ENCODE assay signal across 26 cellular contexts in the genomic region with DNA sequence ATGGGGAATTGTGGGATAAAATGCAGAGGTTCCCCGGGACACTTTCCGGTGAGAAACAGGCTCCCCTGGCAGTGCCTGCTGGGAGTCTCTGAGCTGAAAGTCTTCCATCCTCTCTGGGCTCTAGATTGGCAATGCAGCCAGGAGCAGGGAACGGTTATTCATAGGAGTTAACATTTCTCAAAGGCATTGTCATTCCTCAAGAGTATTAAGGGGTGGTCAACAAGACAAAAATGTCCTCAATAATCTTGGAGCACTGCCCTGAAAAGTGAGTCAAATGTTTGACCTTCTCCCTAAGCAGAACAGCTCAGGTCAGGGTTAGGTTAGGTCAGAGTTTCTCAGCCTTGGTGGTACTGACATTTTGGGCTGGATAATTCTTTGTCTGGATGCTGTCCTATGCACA. TPM values are rescaled to one million over a fixed set of nuclear protein-coding genes. Genes with fewer than 3 reads are reported as not detected.
DNase-seq lines count a peak whose midpoint lies in the region; ATAC-seq and TF ChIP-seq lines count a peak whose summit lies in the region.
"Had no signal": no experiment of that assay in that cellular context is flagged by ENCODE, and none has a peak within 500 bp of the region (broad histone marks: within the 10 kb centered on the region; RNA-seq: fewer than 3 reads in every experiment).

No MANE protein-coding gene starts in this region.

- ATAC-seq in RWPE2 (ENCODE audit: low read depth): 0 out of 3 replicates have a peak, but pooled peaks have one; percentile 20
- ATAC-seq in left colon: no peak
- ATAC-seq in activated T-cell treated with anti-CD3 and anti-CD28 coated beads, Interleukin-2, amount 50 U/mL, for 4 hours: no peak
- no peak for ATAC-seq in left lung
- ATAC-seq: GM12878, K562, PC-3, Right ventricle myocardium inferior, SK-N-SH treated with all-trans-retinoic acid at 6 μM for 48 hours had no signal

- intact Hi-C loops in left colon (cut with DNase I, micrococcal nuclease) (loop anchor here in 1 of 2 donors (5.0 kb wide), 2 partner anchors 394 to 509 kb away; no protein-coding TSS in a partner anchor), left lung (cut with DNase I) (loop anchor here in 1 of 2 donors (10.0 kb wide), 1 partner anchor 391 kb away; no protein-coding TSS in a partner anchor)

- H3K4me3 ChIP-seq in RWPE2 (ENCODE audit: severe bottlenecking): no peak overlapping the region
- H3K4me3 ChIP-seq in fibroblast of mammary gland (ENCODE audit: control insufficient read depth, low read depth, low read length): no peak overlapping the region
- no peak overlapping the region for H3K4me3 ChIP-seq in left lung
- H3K4me3 ChIP-seq: BLaER1 treated with 17β-estradiol and CSF1 and Interleukin-3, amounts not matched to agents 10 nM and 100 nM; GM12878; K562; SJCRH30 had no signal

- H3K36me3 Mint-ChIP-seq in activated T-cell treated with anti-CD3 and anti-CD28 coated beads, Interleukin-2, amount 50 U/mL, for 4 hours (ENCODE audit: insufficient read depth): no peaks in the 10 kb centered on the region

- DNase-seq in AG20443 (ENCODE audit: low spot score): peak; percentile 48
- DNase-seq in RWPE2 (ENCODE audit: low spot score): no peak
- peak; percentile 55 for DNase-seq in fibroblast of mammary gland (ENCODE audit: low read depth)
- no peak for DNase-seq in left colon
- DNase-seq in activated T-cell treated with anti-CD3 and anti-CD28 coated beads, Interleukin-2, amount 50 U/mL, for 4 hours: no peak
- no peak for DNase-seq in left lung
- no peak for DNase-seq in activated CD8-positive, alpha-beta memory T cell treated with anti-CD3 and anti-CD28 coated beads, Interleukin-2, amount 50 U/mL, for 4 hours
- DNase-seq: CD4-positive, alpha-beta T cell; COR-L47; DMS53; H7; MM.1S; NCI-H2029; NCI-H446; NCI-H524 treated with DMSO at 0.1 percent for 48 hours; NCI-H774; PC-3; SJCRH30 had no signal

- H3K4me1 ChIP-seq in RWPE2 (ENCODE audit: insufficient read depth, poor library complexity, severe bottlenecking) (no peaks in the 10 kb centered on the region), left lung (peaks cover 0 to 6% of the 10 kb centered on the region in 2 donors)
- H3K4me1 ChIP-seq: SJCRH30 had no signal

- peaks cover 21% of the 10 kb centered on the region for H3K27me3 ChIP-seq in RWPE2 (ENCODE audit: insufficient read depth, poor library complexity, severe bottlenecking)
- H3K27me3 ChIP-seq in left lung: peaks cover 0 to 32% of the 10 kb centered on the region in 2 donors
- H3K27me3 ChIP-seq: BLaER1 treated with 17β-estradiol and CSF1 and Interleukin-3, amounts not matched to agents 10 nM and 100 nM had no signal

- H3K9me3 Mint-ChIP-seq in activated T-cell treated with anti-CD3 and anti-CD28 coated beads, Interleukin-2, amount 50 U/mL, for 4 hours: no peaks in the 10 kb centered on the region
- H3K9me3 Mint-ChIP-seq: CD4-positive, alpha-beta T cell had no signal

- H3K4me1 Mint-ChIP-seq in activated T-cell treated with anti-CD3 and anti-CD28 coated beads, Interleukin-2, amount 50 U/mL, for 4 hours (ENCODE audit: low read depth): no peaks in the 10 kb centered on the region

- H3K9me3 ChIP-seq in RWPE2 (ENCODE audit: severe bottlenecking) (no peaks in the 10 kb centered on the region), left lung (no peaks in the 10 kb centered on the region)
- H3K9me3 ChIP-seq: BLaER1 treated with 17β-estradiol and CSF1 and Interleukin-3, amounts not matched to agents 10 nM and 100 nM; SJCRH30 had no signal

- H3K36me3 ChIP-seq in RWPE2 (ENCODE audit: low read depth) (no peaks in the 10 kb centered on the region), left lung (no peaks in the 10 kb centered on the region)
- H3K36me3 ChIP-seq: BLaER1 treated with 17β-estradiol and CSF1 and Interleukin-3, amounts not matched to agents 10 nM and 100 nM; SJCRH30 had no signal

- H3K4me3 Mint-ChIP-seq in activated T-cell treated with anti-CD3 and anti-CD28 coated beads, Interleukin-2, amount 50 U/mL, for 4 hours: no peak overlapping the region
- H3K4me3 Mint-ChIP-seq: CD4-positive, alpha-beta T cell had no signal

- H3K27me3 Mint-ChIP-seq in activated T-cell treated with anti-CD3 and anti-CD28 coated beads, Interleukin-2, amount 50 U/mL, for 4 hours (ENCODE audit: low read depth): peaks cover 6% of the 10 kb centered on the region

- TF ChIP-seq CTCF in RWPE2 (IDR thresholded peaks at IDR 0.05; ENCODE audit: poor library complexity, severe bottlenecking) (no peak), fibroblast of mammary gland (conservative IDR thresholded peaks at IDR 0.05; ENCODE audit: control insufficient read depth, insufficient read depth, low read depth, low read length) (no peak), left lung (IDR thresholded peaks at IDR 0.05) (no peak)

- H3K27ac ChIP-seq in RWPE2 (ENCODE audit: poor library complexity, severe bottlenecking) (no peak overlapping the region), left lung (no peak overlapping the region)
- H3K27ac ChIP-seq: BLaER1 treated with 17β-estradiol and CSF1 and Interleukin-3, amounts not matched to agents 10 nM and 100 nM; SJCRH30 had no signal

RNA-seq across cellular contexts. Expression of gene BPIFB1, which starts 13.2 kb away (rescaled TPM):
- total RNA-seq in left colon (not detected), left lung (100 to 1,000 TPM in 1 of 2 donors, under 1 TPM in 1; 0.23 to 121 TPM)
- not detected for total RNA-seq in activated T-cell treated with anti-CD3 and anti-CD28 coated beads, Interleukin-2, amount 50 U/mL, for 4 hours
- total RNA-seq: A673; CD4-positive, alpha-beta T cell; Daoy; G401; H7; K562; PC-3; Right ventricle myocardium inferior; SJCRH30 had no signal

Comparison
In these comparisons a context has a peak if more than half of its experiments do, and no peak if none do; other contexts are left out.
1. DNase-seq: peak in AG20443 (single experiment) and fibroblast of mammary gland (single experiment); none in RWPE2 (single experiment), left colon (0 of 2), activated T-cell treated with anti-CD3 and anti-CD28 coated beads, Interleukin-2, amount 50 U/mL, for 4 hours (single experiment), left lung (0 of 2) and activated CD8-positive, alpha-beta memory T cell treated with anti-CD3 and anti-CD28 coated beads, Interleukin-2, amount 50 U/mL, for 4 hours (single experiment).